ENCODE assay signal across 21 cellular contexts in genomic region chr12:88691811-88692210, GRCh38.
"Had no signal": no experiment of that assay in that cellular context is flagged by ENCODE, and none has a peak within 500 bp of the region (broad histone marks: within the 10 kb centered on the region; RNA-seq: fewer than 3 reads in every experiment).

No MANE protein-coding gene starts in this region.

- H3K9me3 ChIP-seq: body of pancreas, lower lobe of right lung, ovary, right lobe of liver, testis, upper lobe of left lung had no signal

- H3K4me1 Mint-ChIP-seq: activated CD4-positive, alpha-beta T cell treated with anti-CD3 and anti-CD28 coated beads for 36 hours; mesothelial cell of epicardium; T-helper 17 cell had no signal

- H3K9ac ChIP-seq: neural progenitor cell had no signal

- DNase-seq: activated CD4-positive, alpha-beta T cell treated with anti-CD3 and anti-CD28 coated beads for 36 hours; activated CD8-positive, alpha-beta memory T cell treated with anti-CD3 and anti-CD28 coated beads, Interleukin-2, amount 50 U/mL, for 4 hours; activated CD8-positive, alpha-beta T cell treated with anti-CD3 and anti-CD28 coated beads, Interleukin-2, amount 10 ng/mL, durations not matched to agents 7 days and 5 days; activated gamma-delta T cell; activated T-cell treated with anti-CD3 and anti-CD28 coated beads, Interleukin-2, amount 50 U/mL, for 72 hours; amygdala; body of pancreas; effector memory CD8-positive, alpha-beta T cell; foreskin keratinocyte; head of caudate nucleus; left cardiac atrium; lower lobe of right lung; ovary; right lobe of liver; T-helper 17 cell; testis; upper lobe of left lung had no signal

- H3K36me3 Mint-ChIP-seq: activated naive CD4-positive, alpha-beta T cell treated with anti-CD3 and anti-CD28 coated beads, Interleukin-2, amount 50 U/mL, for 72 hours had no signal

- H3K27me3 Mint-ChIP-seq: activated CD4-positive, alpha-beta T cell treated with anti-CD3 and anti-CD28 coated beads for 36 hours; effector memory CD8-positive, alpha-beta T cell; stimulated activated naive CD8-positive, alpha-beta T cell treated with anti-CD3 and anti-CD28 coated beads, Interleukin-15, Interleukin-2, amounts not matched to agents 100 ng/mL and 50 ng/mL, for 24 hours; T-helper 17 cell had no signal

- H2AFZ ChIP-seq: neural progenitor cell had no signal

- H3K4me1 ChIP-seq: body of pancreas, foreskin keratinocyte, lower lobe of right lung, neural progenitor cell, right lobe of liver, testis, upper lobe of left lung had no signal

- H3K27ac Mint-ChIP-seq: activated CD4-positive, alpha-beta T cell treated with anti-CD3 and anti-CD28 coated beads for 36 hours; activated CD8-positive, alpha-beta T cell treated with anti-CD3 and anti-CD28 coated beads, Interleukin-2, amount 10 ng/mL, durations not matched to agents 7 days and 5 days; activated naive CD4-positive, alpha-beta T cell treated with anti-CD3 and anti-CD28 coated beads, Interleukin-2, amount 50 U/mL, for 72 hours; activated T-cell treated with anti-CD3 and anti-CD28 coated beads, Interleukin-2, amount 50 U/mL, for 72 hours; effector memory CD8-positive, alpha-beta T cell; mesothelial cell of epicardium; neural progenitor cell; stimulated activated naive CD8-positive, alpha-beta T cell treated with anti-CD3 and anti-CD28 coated beads, Interleukin-15, Interleukin-2, amounts not matched to agents 100 ng/mL and 50 ng/mL, for 24 hours; T-helper 17 cell had no signal

- H3K4me2 ChIP-seq: neural progenitor cell had no signal

- H3K4me3 ChIP-seq: body of pancreas, lower lobe of right lung, neural progenitor cell, ovary, right lobe of liver, testis, upper lobe of left lung had no signal

- H3K27me3 ChIP-seq: body of pancreas, foreskin keratinocyte, neural progenitor cell, ovary, right lobe of liver, testis, upper lobe of left lung had no signal

- ATAC-seq: activated CD4-positive, alpha-beta T cell treated with anti-CD3 and anti-CD28 coated beads for 36 hours; activated CD8-positive, alpha-beta T cell treated with anti-CD3 and anti-CD28 coated beads, Interleukin-2, amount 10 ng/mL, durations not matched to agents 7 days and 5 days; activated naive CD4-positive, alpha-beta T cell treated with anti-CD3 and anti-CD28 coated beads, Interleukin-2, amount 50 U/mL, for 72 hours; activated T-cell treated with anti-CD3 and anti-CD28 coated beads, Interleukin-2, amount 50 U/mL, for 72 hours; body of pancreas; effector memory CD8-positive, alpha-beta T cell; foreskin keratinocyte; left cardiac atrium; lower lobe of right lung; right lobe of liver; T-helper 17 cell had no signal

- H3K4me3 Mint-ChIP-seq: activated CD4-positive, alpha-beta T cell treated with anti-CD3 and anti-CD28 coated beads for 36 hours; activated CD8-positive, alpha-beta T cell treated with anti-CD3 and anti-CD28 coated beads, Interleukin-2, amount 10 ng/mL, durations not matched to agents 7 days and 5 days; activated T-cell treated with anti-CD3 and anti-CD28 coated beads, Interleukin-2, amount 50 U/mL, for 72 hours; effector memory CD8-positive, alpha-beta T cell; mesothelial cell of epicardium; neural progenitor cell; stimulated activated naive CD8-positive, alpha-beta T cell treated with anti-CD3 and anti-CD28 coated beads, Interleukin-15, Interleukin-2, amounts not matched to agents 100 ng/mL and 50 ng/mL, for 24 hours; T-helper 17 cell had no signal

- H3K27ac ChIP-seq: body of pancreas, foreskin keratinocyte, lower lobe of right lung, neural progenitor cell, ovary, right lobe of liver, testis, upper lobe of left lung had no signal

- H3K36me3 ChIP-seq: lower lobe of right lung, neural progenitor cell, ovary, right lobe of liver, upper lobe of left lung had no signal
